ENCODE assay signal across 17 cellular contexts in genomic region chr18:11840493-11840892, GRCh38. TPM values are rescaled to one million over a fixed set of nuclear protein-coding genes. Genes with fewer than 3 reads are reported as not detected.
DNase-seq lines count a peak whose midpoint lies in the region; ATAC-seq and TF ChIP-seq lines count a peak whose summit lies in the region.
"Had no signal": no experiment of that assay in that cellular context is flagged by ENCODE, and none has a peak within 500 bp of the region (broad histone marks: within the 10 kb centered on the region; RNA-seq: fewer than 3 reads in every experiment).

No MANE protein-coding gene starts in this region.

- no peaks in the 10 kb centered on the region for H3K9me3 ChIP-seq in hepatocyte (ENCODE audit: low read depth)
- H3K9me3 ChIP-seq in neuronal stem cell (replicated peaks in 1 of 2; ENCODE audit: control insufficient read depth in 2 of 2, insufficient read depth in 1 of 2, low read depth in 1 of 2, low read length in 2 of 2): no peaks in the 10 kb centered on the region
- no peaks in the 10 kb centered on the region for H3K9me3 ChIP-seq in left lung
- H3K9me3 ChIP-seq: HAP-1 had no signal

- no peaks in the 10 kb centered on the region for H3K36me3 Mint-ChIP-seq in GM23338 (ENCODE audit: low read depth)
- H3K36me3 Mint-ChIP-seq: CD14-positive monocyte had no signal

- H3K18ac ChIP-seq in neuronal stem cell (ENCODE audit: low read length): no peak overlapping the region

- H3K27me3 Mint-ChIP-seq in GM23338 (ENCODE audit: insufficient read depth, low read depth, poor library complexity): no peaks in the 10 kb centered on the region

- no peaks in the 10 kb centered on the region for H3K36me3 ChIP-seq in GM23338 (ENCODE audit: insufficient read depth)
- H3K36me3 ChIP-seq in hepatocyte (replicated peaks; ENCODE audit: insufficient read depth, low read depth): no peaks in the 10 kb centered on the region
- H3K36me3 ChIP-seq in neuronal stem cell (replicated peaks in 1 of 2; ENCODE audit: control insufficient read depth in 2 of 2, insufficient read depth in 2 of 2, low read length in 2 of 2): no peaks in the 10 kb centered on the region
- no peaks in the 10 kb centered on the region for H3K36me3 ChIP-seq in left lung
- H3K36me3 ChIP-seq: HAP-1 had no signal

- no peak overlapping the region for H2BK5ac ChIP-seq in neuronal stem cell (ENCODE audit: low read length)

- H3K9me2 ChIP-seq in GM23338 (ENCODE audit: insufficient read depth) (no peaks in the 10 kb centered on the region), hepatocyte (replicated peaks; ENCODE audit: insufficient read depth) (no peaks in the 10 kb centered on the region)

- H2AK5ac ChIP-seq in neuronal stem cell (ENCODE audit: low read depth, low read length): no peak overlapping the region

- H2BK12ac ChIP-seq in neuronal stem cell (ENCODE audit: low read length): no peak overlapping the region

- peak overlapping the region; percentile 54; the same call in 1 of the 2 replicates for H3K27ac Mint-ChIP-seq in GM23338
- H3K27ac Mint-ChIP-seq: CD14-positive monocyte had no signal

- ATAC-seq in GM23338: peak; percentile 82
- no peak for ATAC-seq in left lung

- H3K4me3 ChIP-seq in GM23338 (no peak overlapping the region), hepatocyte (no peak overlapping the region), neuronal stem cell (ENCODE audit: low read length in 2 of 2) (no peak overlapping the region), left lung (no peak overlapping the region)
- H3K4me3 ChIP-seq: HAP-1 had no signal

- H3F3A ChIP-seq in GM23338 (replicated peaks; ENCODE audit: low read depth): no peaks in the 10 kb centered on the region

- H3K27ac ChIP-seq in GM23338 (ENCODE audit: low read depth): no peak overlapping the region
- H3K27ac ChIP-seq in hepatocyte: peak overlapping the region; percentile 90
- H3K27ac ChIP-seq in neuronal stem cell (replicated peaks; ENCODE audit: low read length): no peak overlapping the region
- H3K27ac ChIP-seq in left lung: no peak overlapping the region

- H3K4ac ChIP-seq in neuronal stem cell (ENCODE audit: low read length): no peak overlapping the region

- H3K14ac ChIP-seq in neuronal stem cell (ENCODE audit: low read length): no peak overlapping the region

- H4K91ac ChIP-seq in neuronal stem cell (ENCODE audit: low read depth, low read length, poor library complexity): no peak overlapping the region

- no peak overlapping the region for H4K8ac ChIP-seq in neuronal stem cell (ENCODE audit: low read depth, low read length)

- intact Hi-C loops in left lung (cut with DNase I): no loop called here

- H4K20me1 ChIP-seq in GM23338 (replicated peaks; ENCODE audit: insufficient read depth): no peaks in the 10 kb centered on the region
- H4K20me1 ChIP-seq in hepatocyte (ENCODE audit: insufficient read depth, poor library complexity, severe bottlenecking): no peaks in the 10 kb centered on the region

- TF ChIP-seq CTCF in GM23338 (conservative IDR thresholded peaks at IDR 0.05; ENCODE audit: low read depth in 2 of 2): peak in 1 of 2 experiments; percentile 17; a peak in 1 of 4 replicates
- no peak for TF ChIP-seq CTCF in hepatocyte (IDR thresholded peaks at IDR 0.05; ENCODE audit: poor library complexity)
- no peak for TF ChIP-seq CTCF in left lung (IDR thresholded peaks at IDR 0.05)

- no peaks in the 10 kb centered on the region for H3K4me1 ChIP-seq in GM23338 (ENCODE audit: insufficient read depth)
- H3K4me1 ChIP-seq in hepatocyte (ENCODE audit: insufficient read depth): peaks cover 5% of the 10 kb centered on the region
- peaks cover 3 to 14% of the 10 kb centered on the region in 2 donors for H3K4me1 ChIP-seq in neuronal stem cell (ENCODE audit: control insufficient read depth in 2 of 2, insufficient read depth in 1 of 2, low read depth in 1 of 2, low read length in 2 of 2)
- H3K4me1 ChIP-seq in left lung: no peaks in the 10 kb centered on the region

- H3K4me1 Mint-ChIP-seq in GM23338: peaks cover 9% of the 10 kb centered on the region

- no peak overlapping the region for H3K9ac ChIP-seq in neuronal stem cell (ENCODE audit: low read depth, low read length, poor library complexity)

- no peaks in the 10 kb centered on the region for H3K27me3 ChIP-seq in GM23338 (ENCODE audit: insufficient read depth)
- no peaks in the 10 kb centered on the region for H3K27me3 ChIP-seq in hepatocyte
- no peaks in the 10 kb centered on the region for H3K27me3 ChIP-seq in neuronal stem cell (ENCODE audit: control insufficient read depth in 3 of 3, insufficient read depth in 3 of 3, low read depth in 1 of 3, low read length in 3 of 3)
- H3K27me3 ChIP-seq in left lung: no peaks in the 10 kb centered on the region

- no peak overlapping the region for H2BK120ac ChIP-seq in neuronal stem cell (ENCODE audit: low read depth, low read length)

- WGBS in hepatocyte (ENCODE audit: low lambda C conversion rate, missing lambda C conversion rate): 32% methylated on average over 6 of the region's 6 CpGs
- no CpG with 5 or more reads among the region's 6 CpGs for WGBS in neuronal stem cell (ENCODE audit: extremely low coverage in 2 of 2, insufficient read length in 2 of 2, insufficient replicate concordance in 1 of 2), 2 donors

- H2AFZ ChIP-seq in GM23338 (no peak overlapping the region), hepatocyte (peak overlapping the region; percentile 37), neuronal stem cell (ENCODE audit: low read length) (peak overlapping the region; percentile 65)

- DNase-seq in GM23338 (ENCODE audit: low spot score): peak; percentile 52
- peak; percentile 34 for DNase-seq in NCI-H2227 treated with DMSO at 0.1 percent for 48 hours (lab: John Stamatoyannopoulos, UW)
- peak; percentile 68 for DNase-seq in hepatocyte (ENCODE audit: low spot score)
- peak; percentile 24 for DNase-seq in neuronal stem cell (ENCODE audit: low spot score)
- no peak for DNase-seq in DMS114 treated with DMSO at 0.1 percent for 48 hours (lab: John Stamatoyannopoulos, UW; ENCODE audit: unreplicated experiment)
- DNase-seq in left lung: no peak
- no peak for DNase-seq in stimulated activated CD4-positive, alpha-beta T cell treated with anti-CD3 and anti-CD28 coated beads, Interleukin-12 subunit alpha, Interleukin-12 subunit beta, amount 100 ng/mL, for 4 hours
- DNase-seq: AML-193, COR-L47, EL, IMR-90, NCI-H1105 treated with DMSO at 0.1 percent for 48 hours, NCI-H187, NCI-H748 treated with DMSO at 0.1 percent for 48 hours, RPMI8226 had no signal

- no peaks in the 10 kb centered on the region for H3K9me3 Mint-ChIP-seq in GM23338

- no peaks in the 10 kb centered on the region for H3K79me1 ChIP-seq in neuronal stem cell (ENCODE audit: low read depth, low read length)

- H2BK15ac ChIP-seq in neuronal stem cell (ENCODE audit: low read length): no peak overlapping the region

- H3K23ac ChIP-seq in neuronal stem cell (ENCODE audit: low read depth, low read length, poor library complexity): no peak overlapping the region

- H3K79me2 ChIP-seq in GM23338 (replicated peaks; ENCODE audit: insufficient read depth) (no peaks in the 10 kb centered on the region), hepatocyte (no peaks in the 10 kb centered on the region)

- H3K4me2 ChIP-seq in GM23338: no peak overlapping the region
- H3K4me2 ChIP-seq in hepatocyte: peak overlapping the region; percentile 56
- H3K4me2 ChIP-seq in neuronal stem cell (ENCODE audit: insufficient read depth, low read length, poor library complexity, severe bottlenecking): no peak overlapping the region

- no peak overlapping the region for H3K4me3 Mint-ChIP-seq in GM23338
- H3K4me3 Mint-ChIP-seq: CD14-positive monocyte had no signal

TF ChIP-seq in GM23338, 12 proteins besides CTCF, POLR2A, EP300 and RAD21:
- no peak for TF ChIP-seq EZH2 (IDR thresholded peaks at IDR 0.05; ENCODE audit: low read depth, unreplicated experiment)
- TF ChIP-seq POLR2AphosphoS5 (IDR thresholded peaks at IDR 0.05; ENCODE audit: low read depth): no peak

RNA-seq across cellular contexts. Expression of gene CHMP1B, which starts 10.7 kb away (rescaled TPM):
- total RNA-seq in GM23338 (2014; rRNA removed; shearing (Covaris generic)): 47.4 and 52.1 TPM in 2 replicates
- 38.5 and 41.8 TPM in 2 replicates for polyA plus RNA-seq in GM23338 (2016; fragmentation: Nextera tagmentation; extraction: Ambion mirVana)
- total RNA-seq in hepatocyte: 83.1 and 85.3 TPM in 2 replicates
- 56.6 and 70.1 TPM in 2 replicates for polyA plus RNA-seq in hepatocyte
- polyA plus RNA-seq in neuronal stem cell (2013, experiment 1 of 2): 31.5 TPM
- polyA plus RNA-seq in neuronal stem cell (2013, experiment 2 of 2): 31.3 TPM
- 10 to 100 TPM; 33.4 to 41.8 TPM for total RNA-seq in left lung

Comparison
In these comparisons a context has a peak if more than half of its experiments do, and no peak if none do; other contexts are left out.
1. DNase-seq: peak in GM23338 (single experiment), NCI-H2227 treated with DMSO at 0.1 percent for 48 hours (single experiment), hepatocyte (single experiment) and neuronal stem cell (single experiment); none in DMS114 treated with DMSO at 0.1 percent for 48 hours (single experiment), left lung (0 of 2) and stimulated activated CD4-positive, alpha-beta T cell treated with anti-CD3 and anti-CD28 coated beads, Interleukin-12 subunit alpha, Interleukin-12 subunit beta, amount 100 ng/mL, for 4 hours (single experiment).